Comparison of ENCODE assay signal across 9 cellular contexts in the genomic region with DNA sequence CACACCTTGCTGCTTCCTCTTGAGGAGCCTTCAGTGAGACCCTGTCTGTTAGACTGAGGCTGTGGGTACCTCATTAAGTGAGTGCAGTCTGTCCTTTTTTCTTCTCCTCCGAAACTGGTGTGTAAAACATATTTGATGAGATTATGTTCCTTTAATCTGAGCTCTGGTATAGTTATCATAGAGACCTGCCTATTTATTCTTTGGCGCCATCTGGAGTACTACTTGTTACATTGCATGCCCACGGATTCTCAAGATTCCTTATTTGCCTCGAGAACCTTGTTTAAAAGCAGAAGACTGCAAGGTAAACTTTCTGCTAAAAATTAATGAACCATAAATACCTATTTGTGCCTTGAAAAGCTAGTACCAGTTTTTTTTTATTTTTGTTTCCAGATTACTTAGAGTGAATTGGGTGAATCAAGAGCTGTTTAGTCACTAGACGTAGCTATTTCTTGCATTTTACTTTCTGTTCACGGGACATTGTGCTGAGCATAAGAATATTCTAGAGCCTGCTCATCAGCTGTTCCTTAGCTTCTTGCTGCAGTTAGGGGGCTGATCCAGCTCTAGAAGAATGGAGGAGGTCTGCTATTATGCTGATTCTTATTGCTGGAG. TPM values are rescaled to one million over a fixed set of nuclear protein-coding genes. Genes with fewer than 3 reads are reported as not detected.
DNase-seq lines count a peak whose midpoint lies in the region; ATAC-seq and TF ChIP-seq lines count a peak whose summit lies in the region.
"Had no signal": no experiment of that assay in that cellular context is flagged by ENCODE, and none has a peak within 500 bp of the region (broad histone marks: within the 10 kb centered on the region; RNA-seq: fewer than 3 reads in every experiment).

No MANE protein-coding gene starts in this region.

- H3K27ac Mint-ChIP-seq in activated CD4-positive, alpha-beta T cell treated with anti-CD3 and anti-CD28 coated beads, Interleukin-2, amount 10 ng/mL, durations not matched to agents 24 days and 14 days = no peak overlapping the region
- no peak overlapping the region for H3K27ac Mint-ChIP-seq in osteocyte (ENCODE audit: unreplicated experiment)
- H3K27ac Mint-ChIP-seq: activated naive CD8-positive, alpha-beta T cell had no signal

- 37 to 41% methylated on average over 6 of the region's 6 CpGs for WGBS in esophagus squamous epithelium, 2 donors

- no peaks in the 10 kb centered on the region for H3K27me3 Mint-ChIP-seq in activated CD4-positive, alpha-beta T cell treated with anti-CD3 and anti-CD28 coated beads, Interleukin-2, amount 10 ng/mL, durations not matched to agents 24 days and 14 days
- H3K27me3 Mint-ChIP-seq in osteocyte (ENCODE audit: unreplicated experiment) = no peaks in the 10 kb centered on the region
- H3K27me3 Mint-ChIP-seq: activated naive CD8-positive, alpha-beta T cell had no signal

- H3K36me3 Mint-ChIP-seq in activated CD4-positive, alpha-beta T cell treated with anti-CD3 and anti-CD28 coated beads, Interleukin-2, amount 10 ng/mL, durations not matched to agents 24 days and 14 days (ENCODE audit: low read depth) = peaks cover 44% of the 10 kb centered on the region
- peaks cover 8% of the 10 kb centered on the region for H3K36me3 Mint-ChIP-seq in osteocyte (ENCODE audit: unreplicated experiment)

- H3K4me1 Mint-ChIP-seq in activated CD4-positive, alpha-beta T cell treated with anti-CD3 and anti-CD28 coated beads, Interleukin-2, amount 10 ng/mL, durations not matched to agents 24 days and 14 days = no peaks in the 10 kb centered on the region
- peaks cover 2% of the 10 kb centered on the region for H3K4me1 Mint-ChIP-seq in osteocyte (ENCODE audit: unreplicated experiment)

- H3K9me3 Mint-ChIP-seq in activated CD4-positive, alpha-beta T cell treated with anti-CD3 and anti-CD28 coated beads, Interleukin-2, amount 10 ng/mL, durations not matched to agents 24 days and 14 days = no peaks in the 10 kb centered on the region
- no peaks in the 10 kb centered on the region for H3K9me3 Mint-ChIP-seq in osteocyte (ENCODE audit: unreplicated experiment)

- no peak overlapping the region for H3K4me3 Mint-ChIP-seq in activated CD4-positive, alpha-beta T cell treated with anti-CD3 and anti-CD28 coated beads, Interleukin-2, amount 10 ng/mL, durations not matched to agents 24 days and 14 days
- H3K4me3 Mint-ChIP-seq in osteocyte (ENCODE audit: unreplicated experiment) = no peak overlapping the region
- H3K4me3 Mint-ChIP-seq: activated naive CD8-positive, alpha-beta T cell had no signal

- H3K36me3 ChIP-seq in esophagus squamous epithelium = peaks cover 0 to 94% (median 12%) of the 10 kb centered on the region in 3 donors

- H3K4me3 ChIP-seq in esophagus squamous epithelium = no peak overlapping the region

- TF ChIP-seq POLR2A in esophagus squamous epithelium (IDR thresholded peaks at IDR 0.05) = no peak

- H3K4me1 ChIP-seq in esophagus squamous epithelium = no peaks in the 10 kb centered on the region

- no peaks in the 10 kb centered on the region for H3K9me3 ChIP-seq in esophagus squamous epithelium

- DNase-seq in activated CD4-positive, alpha-beta T cell treated with anti-CD3 and anti-CD28 coated beads, Interleukin-2, amount 10 ng/mL, durations not matched to agents 24 days and 14 days = peak; percentile 76
- DNase-seq in activated CD4-positive, alpha-beta T cell treated with anti-CD3 and anti-CD28 coated beads, Interleukin-2, amount 50 U/mL, for 1 hour = no peak
- DNase-seq in KBM-7 (peak; percentile 58), SK-N-DZ (ENCODE audit: low spot score) (peak; percentile 23), esophagus squamous epithelium (lab: John Stamatoyannopoulos, UW) (no peak), osteocyte (ENCODE audit: extremely low spot score, unreplicated experiment) (no peak), mesenteric fat pad (ENCODE audit: low spot score) (no peak)

- intact Hi-C loops in activated CD4-positive, alpha-beta T cell treated with anti-CD3 and anti-CD28 coated beads, Interleukin-2, amount 10 ng/mL, durations not matched to agents 24 days and 14 days (cut with micrococcal nuclease) = loop anchor here (1.0 to 2.0 kb wide), 3 partner anchors 24 to 364 kb away; no protein-coding TSS in a partner anchor
- intact Hi-C loops in esophagus squamous epithelium (cut with DNase I) = no loop called here

- in situ Hi-C loops in KBM-7 (cut with MboI; ENCODE audit: low pct_unique_long_range_greater_than_20kb, low sequenced_read_pairs) = no loop called here

- TF ChIP-seq CTCF in esophagus squamous epithelium (IDR thresholded peaks at IDR 0.05) = peak; percentile 26 to 77 (median 62)
- peak; percentile 83 for TF ChIP-seq CTCF in osteocyte (IDR thresholded peaks at IDR 0.05)

- no peaks in the 10 kb centered on the region for H3K27me3 ChIP-seq in esophagus squamous epithelium

- no peak for ATAC-seq in HG02885 (IDR thresholded peaks at IDR 0.05; ENCODE audit: poor library complexity, unreplicated experiment)

- H3K27ac ChIP-seq in esophagus squamous epithelium = no peak overlapping the region

RNA-seq across cellular contexts. Expression of a gene that starts 16.9 kb away (rescaled TPM):
- total RNA-seq in activated CD4-positive, alpha-beta T cell treated with anti-CD3 and anti-CD28 coated beads, Interleukin-2, amount 10 ng/mL, durations not matched to agents 24 days and 14 days = 23.5 and 25.8 TPM in 2 replicates
- polyA plus RNA-seq in SK-N-DZ (2014; cell fraction: cytosol; rRNA removed) = 30.4 and 33.9 TPM in 2 replicates
- 18.2 and 30.3 TPM in 2 replicates for polyA plus RNA-seq in SK-N-DZ (2014; cell fraction: nucleus; rRNA removed)
- total RNA-seq in esophagus squamous epithelium (10 to 100 TPM; 19.2 to 25.6 (median 23.1) TPM), osteocyte (45.2 and 45.4 TPM in 2 replicates), mesenteric fat pad (21.1 TPM)

Comparison
In these comparisons a context has a peak if more than half of its experiments do, and no peak if none do; other contexts are left out.
1. DNase-seq: peak in activated CD4-positive, alpha-beta T cell treated with anti-CD3 and anti-CD28 coated beads, Interleukin-2, amount 10 ng/mL, durations not matched to agents 24 days and 14 days (single experiment), KBM-7 (single experiment) and SK-N-DZ (single experiment); none in activated CD4-positive, alpha-beta T cell treated with anti-CD3 and anti-CD28 coated beads, Interleukin-2, amount 50 U/mL, for 1 hour (single experiment), esophagus squamous epithelium (single experiment), osteocyte (single experiment) and mesenteric fat pad (single experiment).